18 cellular contexts compared by ENCODE assay signal in genomic region chr7:156665101-156665500, GRCh38. TPM values are rescaled to one million over a fixed set of nuclear protein-coding genes. Genes with fewer than 3 reads are reported as not detected.
DNase-seq lines count a peak whose midpoint lies in the region; ATAC-seq and TF ChIP-seq lines count a peak whose summit lies in the region.
"Had no signal": no experiment of that assay in that cellular context is flagged by ENCODE, and none has a peak within 500 bp of the region (broad histone marks: within the 10 kb centered on the region; RNA-seq: fewer than 3 reads in every experiment).

No MANE protein-coding gene starts in this region.

- peaks cover 31% of the 10 kb centered on the region for H3K4me1 Mint-ChIP-seq in endodermal cell
- H3K4me1 Mint-ChIP-seq in neural crest cell = peaks cover 12% of the 10 kb centered on the region

- H3K4me3 ChIP-seq in endodermal cell (ENCODE audit: low read length) = no peak overlapping the region

- WGBS in endodermal cell (ENCODE audit: insufficient coverage in 1 of 2, insufficient read length in 1 of 2), 2 experiments = 78% methylated on average over 3 of the region's 4 CpGs; no CpG with 5 or more reads in 1 of the 2 experiments

- H3K9me3 Mint-ChIP-seq in endodermal cell = no peaks in the 10 kb centered on the region
- H3K9me3 Mint-ChIP-seq in neural crest cell = no peaks in the 10 kb centered on the region

- TF ChIP-seq POLR2A in GM18505 (IDR thresholded peaks at IDR 0.05; ENCODE audit: borderline replicate concordance, extremely low read depth, insufficient read depth, insufficient read length) = no peak

- H3K9me3 ChIP-seq in endodermal cell (ENCODE audit: control insufficient read depth, low read length) = no peaks in the 10 kb centered on the region

- H3K27me3 Mint-ChIP-seq in endodermal cell (ENCODE audit: insufficient read depth) = no peaks in the 10 kb centered on the region
- no peaks in the 10 kb centered on the region for H3K27me3 Mint-ChIP-seq in neural crest cell (ENCODE audit: low read depth)

- H3K27ac ChIP-seq in VCaP = peak overlapping the region; percentile 93
- H3K27ac ChIP-seq in endodermal cell (ENCODE audit: low read depth, low read length) = peak overlapping the region; percentile 92
- no peak overlapping the region for H3K27ac ChIP-seq in foreskin keratinocyte
- H3K27ac ChIP-seq: RWPE1 had no signal

- H3K36me3 Mint-ChIP-seq in endodermal cell (ENCODE audit: low read depth) = peaks cover 25% of the 10 kb centered on the region
- H3K36me3 Mint-ChIP-seq in neural crest cell (ENCODE audit: low read depth) = peaks cover 8% of the 10 kb centered on the region

- H3K27ac Mint-ChIP-seq in endodermal cell (peak overlapping the region; percentile 94), neural crest cell (ENCODE audit: unreplicated experiment) (peak overlapping the region; percentile 8)

- H3K4me1 ChIP-seq in endodermal cell (ENCODE audit: control insufficient read depth, insufficient read depth, low read length) (peaks cover 9% of the 10 kb centered on the region), foreskin keratinocyte (no peaks in the 10 kb centered on the region)

- no peaks in the 10 kb centered on the region for H3K36me3 ChIP-seq in endodermal cell (ENCODE audit: control insufficient read depth, insufficient read depth, low read length)

- ATAC-seq in foreskin keratinocyte = no peak
- ATAC-seq in HG02885 (IDR thresholded peaks at IDR 0.05; ENCODE audit: poor library complexity, unreplicated experiment) = no peak
- ATAC-seq in GM18505 (IDR thresholded peaks at IDR 0.05; ENCODE audit: unreplicated experiment) = no peak

- H3K9ac ChIP-seq in endodermal cell (ENCODE audit: extremely low read depth, low read length, poor library complexity, severe bottlenecking) = peak overlapping the region; percentile 64

- H3K4me3 Mint-ChIP-seq in endodermal cell (no peak overlapping the region), neural crest cell (no peak overlapping the region)

- no peak for TF ChIP-seq CTCF in VCaP (conservative IDR thresholded peaks at IDR 0.05)
- TF ChIP-seq CTCF in endodermal cell (conservative IDR thresholded peaks at IDR 0.05) = no peak
- no peak for TF ChIP-seq CTCF in neural crest cell (conservative IDR thresholded peaks at IDR 0.05)
- TF ChIP-seq CTCF in foreskin keratinocyte (conservative IDR thresholded peaks at IDR 0.05) = no peak

- DNase-seq in ELF-1 (ENCODE audit: low read depth, low spot score) (peak; percentile 30), endodermal cell (peak; percentile 63), neural crest cell (ENCODE audit: low read depth, low spot score) (no peak), foreskin keratinocyte (no peak), activated T-cell treated with anti-CD3 and anti-CD28 coated beads for 4 hours (no peak)
- DNase-seq: C1 segment of cervical spinal cord, HCEC 1CT, KG1, NCI-H1048, NCI-H146, NCI-H2081 treated with DMSO at 0.1 percent for 48 hours, NCI-H2227 treated with DMSO at 0.1 percent for 48 hours, NCI-H526, OCI-M1 had no signal

- no peaks in the 10 kb centered on the region for H3K27me3 ChIP-seq in endodermal cell (ENCODE audit: control insufficient read depth, insufficient read depth, low read length, poor library complexity, severe bottlenecking)
- H3K27me3 ChIP-seq in foreskin keratinocyte = no peaks in the 10 kb centered on the region

RNA-seq across cellular contexts. Expression of gene RNF32, which starts 24.5 kb away (rescaled TPM):
- total RNA-seq in endodermal cell (1 to 10 TPM; 1.1 to 2.5 TPM), neural crest cell (1.2 and 1.4 TPM in 2 replicates), foreskin keratinocyte (0.68 and 0.74 TPM in 2 replicates)
- 1.4 TPM for polyA plus RNA-seq in endodermal cell (2013, experiment 1 of 2)
- polyA plus RNA-seq in endodermal cell (2013, experiment 2 of 2) = 2.0 TPM
- polyA plus RNA-seq in foreskin keratinocyte = 0.69 and 0.91 TPM in 2 replicates

Comparison
In these comparisons a context has a peak if more than half of its experiments do, and no peak if none do; other contexts are left out.
1. DNase-seq: peak in ELF-1 (single experiment) and endodermal cell (single experiment); none in neural crest cell (single experiment), foreskin keratinocyte (0 of 2) and activated T-cell treated with anti-CD3 and anti-CD28 coated beads for 4 hours (single experiment).